In genomic region chr16:73565263-73565662, GRCh38 we compare ENCODE assay signal across 13 cellular contexts.
DNase-seq lines count a peak whose midpoint lies in the region; ATAC-seq and TF ChIP-seq lines count a peak whose summit lies in the region.
"Had no signal": no experiment of that assay in that cellular context is flagged by ENCODE, and none has a peak within 500 bp of the region (broad histone marks: within the 10 kb centered on the region; RNA-seq: fewer than 3 reads in every experiment).

No MANE protein-coding gene starts in this region.

- H3K27ac ChIP-seq in C4-2B (no peak overlapping the region), PC-3 (ENCODE audit: low read length) (no peak overlapping the region), foreskin keratinocyte (no peak overlapping the region)
- H3K27ac ChIP-seq: left lung, psoas muscle had no signal

- POLR2A ChIA-PET in PC-3 (lab: Charles Lee; ENCODE audit: unreplicated experiment), result no interaction called here

- no peak overlapping the region for H3K27ac Mint-ChIP-seq in effector memory CD8-positive, alpha-beta T cell

- no peak overlapping the region for H2AFZ ChIP-seq in PC-3 (ENCODE audit: low read length)

- H3K9ac ChIP-seq in PC-3 (ENCODE audit: low read length), result no peak overlapping the region

- CTCF ChIA-PET in PC-3 (lab: Charles Lee), result no interaction called here

- BruUV-seq in PC-3 (replicated peaks; lab: Mats Ljungman, UMichigan), result no TSS peak

- intact Hi-C loops in PC-3 (cut with micrococcal nuclease), result loop anchor here (1.0 kb wide), 1 partner anchor 313 kb away; no protein-coding TSS in a partner anchor

- no peak overlapping the region for H3K4me3 ChIP-seq in PC-3 (ENCODE audit: low read length)
- H3K4me3 ChIP-seq: left lung, psoas muscle had no signal

- H3K4me2 ChIP-seq in PC-3 (ENCODE audit: low read length), result no peak overlapping the region

- H3K27me3 Mint-ChIP-seq in effector memory CD8-positive, alpha-beta T cell, result no peaks in the 10 kb centered on the region

- ATAC-seq in PC-3, result no peak
- ATAC-seq in foreskin keratinocyte, result no peak
- no peak for ATAC-seq in effector memory CD8-positive, alpha-beta T cell (replicated peaks)
- ATAC-seq in GM19351 (IDR thresholded peaks at IDR 0.05; ENCODE audit: unreplicated experiment), result no peak
- ATAC-seq: left lung, psoas muscle had no signal

- H3K4me3 Mint-ChIP-seq in effector memory CD8-positive, alpha-beta T cell, result no peak overlapping the region

- no peaks in the 10 kb centered on the region for H3K9me2 ChIP-seq in PC-3 (replicated peaks; ENCODE audit: low read length)

- H3K4me1 Mint-ChIP-seq in effector memory CD8-positive, alpha-beta T cell (ENCODE audit: low read depth in 2 of 2), result no peaks in the 10 kb centered on the region

- no peaks in the 10 kb centered on the region for H3F3A ChIP-seq in PC-3 (ENCODE audit: low read length, unreplicated experiment)

- H3K27me3 ChIP-seq in PC-3 (ENCODE audit: low read length) (peaks cover 45% of the 10 kb centered on the region), foreskin keratinocyte (no peaks in the 10 kb centered on the region)

- no peaks in the 10 kb centered on the region for H3K4me1 ChIP-seq in PC-3 (ENCODE audit: insufficient read depth, low read length)
- H3K4me1 ChIP-seq in foreskin keratinocyte, result no peaks in the 10 kb centered on the region
- H3K4me1 ChIP-seq: left lung, psoas muscle had no signal

- TF ChIP-seq CTCF in C4-2B (conservative IDR thresholded peaks at IDR 0.05) (peak; percentile 58), PC-3 (conservative IDR thresholded peaks at IDR 0.05; ENCODE audit: low read depth, low read length) (peak; percentile 56), foreskin keratinocyte (conservative IDR thresholded peaks at IDR 0.05) (peak; percentile 21)

- no peaks in the 10 kb centered on the region for H3K9me3 ChIP-seq in PC-3 (ENCODE audit: low read length)
- H3K9me3 ChIP-seq: left lung, psoas muscle had no signal

- H3K9me3 Mint-ChIP-seq in effector memory CD8-positive, alpha-beta T cell, result peaks cover 9 to 11% of the 10 kb centered on the region in 2 donors

- H3K79me2 ChIP-seq in PC-3 (ENCODE audit: low read length), result no peaks in the 10 kb centered on the region

- H3K36me3 Mint-ChIP-seq in effector memory CD8-positive, alpha-beta T cell (ENCODE audit: insufficient read depth), result no peaks in the 10 kb centered on the region

- DNase-seq in H4 (ENCODE audit: low spot score), result peak; percentile 13
- peak; percentile 37 for DNase-seq in PC-3
- DNase-seq in foreskin keratinocyte, result no peak
- DNase-seq in iPS-NIHi11 (ENCODE audit: low spot score), result no peak
- no peak for DNase-seq in effector memory CD8-positive, alpha-beta T cell
- DNase-seq in hypothalamus (lab: John Stamatoyannopoulos, UW), result no peak
- DNase-seq: activated CD8-positive, alpha-beta memory T cell treated with anti-CD3 and anti-CD28 coated beads for 24 hours; aorta; left lung; NCI-H187; psoas muscle had no signal

- H3K36me3 ChIP-seq in PC-3 (ENCODE audit: low read depth, low read length), result no peaks in the 10 kb centered on the region
- H3K36me3 ChIP-seq: left lung had no signal

- no peaks in the 10 kb centered on the region for H4K20me1 ChIP-seq in PC-3 (ENCODE audit: low read length)

Comparison
In these comparisons a context has a peak if more than half of its experiments do, and no peak if none do; other contexts are left out.
1. DNase-seq: peak in H4 (single experiment) and PC-3 (single experiment); none in foreskin keratinocyte (0 of 2), iPS-NIHi11 (single experiment), effector memory CD8-positive, alpha-beta T cell (0 of 3) and hypothalamus (0 of 51).
2. Peak in every context shown above with its lines, with median percentiles within 50 percentile points of each other: CTCF ChIP-seq.